Comparison of ENCODE assay signal across 19 cellular contexts in genomic region chr16:31461921-31462804, GRCh38. TPM values are rescaled to one million over a fixed set of nuclear protein-coding genes. Genes with fewer than 3 reads are reported as not detected.
"Had no signal": no experiment of that assay in that cellular context is flagged by ENCODE, and none has a peak within 500 bp of the region (broad histone marks: within the 10 kb centered on the region; RNA-seq: fewer than 3 reads in every experiment).

No MANE protein-coding gene starts in this region.

- H3K9ac ChIP-seq: neural progenitor cell, parathyroid adenoma had no signal

- H3K79me2 ChIP-seq: parathyroid adenoma had no signal

- DNase-seq: activated CD4-positive, alpha-beta T cell treated with anti-CD3 and anti-CD28 coated beads for 1 hour; activated CD8-positive, alpha-beta memory T cell treated with anti-CD3 and anti-CD28 coated beads, Interleukin-2, amount 50 U/mL, for 4 hours; activated CD8-positive, alpha-beta T cell treated with anti-CD3 and anti-CD28 coated beads for 36 hours; activated naive CD8-positive, alpha-beta T cell treated with anti-CD3 and anti-CD28 coated beads, Interleukin-2, amount 10 ng/mL, durations not matched to agents 7 days and 5 days; activated T-cell treated with anti-CD3 and anti-CD28 coated beads, Interleukin-2, amount 50 U/mL, for 72 hours; heart left ventricle; islet precursor cell; left ventricle myocardium inferior; stimulated activated CD4-positive, alpha-beta T cell treated with anti-CD3 and anti-CD28 coated beads, Interleukin-2, amount 100 ng/mL, for 24 hours; stimulated activated naive CD4-positive, alpha-beta T cell treated with Interleukin-2 at 50 U/mL for 16 hours; T-helper 9 cell; trophoblast cell had no signal

- H3K27me3 ChIP-seq: ascending aorta, heart left ventricle, neural progenitor cell had no signal

- H3K27me3 Mint-ChIP-seq: activated CD8-positive, alpha-beta T cell treated with anti-CD3 and anti-CD28 coated beads for 36 hours; activated naive CD8-positive, alpha-beta T cell treated with anti-CD3 and anti-CD28 coated beads, Interleukin-2, amount 10 ng/mL, durations not matched to agents 7 days and 5 days had no signal

- H3K4me3 Mint-ChIP-seq: activated CD8-positive, alpha-beta T cell treated with anti-CD3 and anti-CD28 coated beads for 36 hours had no signal

- H3K4me3 ChIP-seq: ascending aorta, heart left ventricle, left ventricle myocardium inferior, neural progenitor cell had no signal

- H3K36me3 ChIP-seq: neural progenitor cell had no signal

- H2AFZ ChIP-seq: neural progenitor cell, parathyroid adenoma had no signal

- H3K27ac ChIP-seq: ascending aorta, heart left ventricle, left ventricle myocardium inferior, neural progenitor cell, parathyroid adenoma had no signal

- H3K27ac Mint-ChIP-seq: neural progenitor cell had no signal

- ATAC-seq: activated CD8-positive, alpha-beta T cell treated with anti-CD3 and anti-CD28 coated beads for 36 hours; activated T-cell treated with anti-CD3 and anti-CD28 coated beads, Interleukin-2, amount 50 U/mL, for 72 hours; heart left ventricle had no signal

- H3K9me3 ChIP-seq: ascending aorta, heart left ventricle, left ventricle myocardium inferior had no signal

- FAIRE-seq: bronchial epithelial cell, endothelial cell of umbilical vein, frontal cortex had no signal

- H3K9me3 Mint-ChIP-seq: activated CD8-positive, alpha-beta T cell treated with anti-CD3 and anti-CD28 coated beads for 36 hours; activated naive CD8-positive, alpha-beta T cell treated with anti-CD3 and anti-CD28 coated beads, Interleukin-2, amount 10 ng/mL, durations not matched to agents 7 days and 5 days; activated T-cell treated with anti-CD3 and anti-CD28 coated beads, Interleukin-2, amount 50 U/mL, for 72 hours; neural progenitor cell had no signal

- H3K4me2 ChIP-seq: neural progenitor cell had no signal

RNA-seq across cellular contexts. Expression of gene ZNF843, which starts 19.6 kb away (rescaled TPM):
- total RNA-seq: activated CD8-positive, alpha-beta T cell treated with anti-CD3 and anti-CD28 coated beads for 36 hours had no signal

RNA-seq across cellular contexts. Expression of gene SLC5A2, which starts 20.8 kb away (rescaled TPM):
- total RNA-seq: activated CD8-positive, alpha-beta T cell treated with anti-CD3 and anti-CD28 coated beads for 36 hours; activated T-cell treated with anti-CD3 and anti-CD28 coated beads, Interleukin-2, amount 50 U/mL, for 72 hours; endothelial cell of umbilical vein; fibroblast of lung; heart left ventricle; left ventricle myocardium inferior had no signal
- polyA plus RNA-seq: fibroblast of lung had no signal

RNA-seq across cellular contexts. Expression of gene COX6A2, which starts 34.0 kb away (rescaled TPM):
- total RNA-seq: activated CD8-positive, alpha-beta T cell treated with anti-CD3 and anti-CD28 coated beads for 36 hours; activated naive CD8-positive, alpha-beta T cell treated with anti-CD3 and anti-CD28 coated beads, Interleukin-2, amount 10 ng/mL, durations not matched to agents 7 days and 5 days; activated T-cell treated with anti-CD3 and anti-CD28 coated beads, Interleukin-2, amount 50 U/mL, for 72 hours; ascending aorta; bronchial epithelial cell; endothelial cell of umbilical vein; fibroblast of lung; frontal cortex had no signal
- polyA plus RNA-seq: endothelial cell of umbilical vein, fibroblast of lung had no signal
